20 cellular contexts compared by ENCODE assay signal in genomic region chr16:66901626-66902025, GRCh38. TPM values are rescaled to one million over a fixed set of nuclear protein-coding genes. Genes with fewer than 3 reads are reported as not detected.
DNase-seq lines count a peak whose midpoint lies in the region; ATAC-seq and TF ChIP-seq lines count a peak whose summit lies in the region.
"Had no signal": no experiment of that assay in that cellular context is flagged by ENCODE, and none has a peak within 500 bp of the region (broad histone marks: within the 10 kb centered on the region; RNA-seq: fewer than 3 reads in every experiment).

No MANE protein-coding gene starts in this region.

- H3K4me3 Mint-ChIP-seq in endodermal cell, result no peak overlapping the region
- H3K4me3 Mint-ChIP-seq: activated naive CD4-positive, alpha-beta T cell treated with anti-CD3 and anti-CD28 coated beads, Interleukin-2, amount 10 ng/mL, durations not matched to agents 7 days and 5 days; CD4-positive, CD25-positive, alpha-beta regulatory T cell; H9; stimulated activated memory B cell treated with anti-CD40 and anti-IgM and Interleukin-4, amounts not matched to agents 10 μg/mL and 1 μg/mL and 100 μg/mL, for 72 hours had no signal

- no peaks in the 10 kb centered on the region for H3K36me3 ChIP-seq in cardiac muscle cell
- H3K36me3 ChIP-seq in prostate gland, result no peaks in the 10 kb centered on the region
- H3K36me3 ChIP-seq in vagina, result no peaks in the 10 kb centered on the region
- no peaks in the 10 kb centered on the region for H3K36me3 ChIP-seq in endodermal cell (ENCODE audit: control insufficient read depth, insufficient read depth, low read length)

- TF ChIP-seq CTCF in cardiac muscle cell (IDR thresholded peaks at IDR 0.05; ENCODE audit: low read depth, low read length) (no peak), prostate gland (IDR thresholded peaks at IDR 0.05) (no peak), vagina (IDR thresholded peaks at IDR 0.05) (no peak), endodermal cell (conservative IDR thresholded peaks at IDR 0.05) (no peak)

- H3K27me3 ChIP-seq in cardiac muscle cell (no peaks in the 10 kb centered on the region), right cardiac atrium (ENCODE audit: control insufficient read depth, insufficient read depth) (no peaks in the 10 kb centered on the region), prostate gland (replicated peaks; ENCODE audit: insufficient read depth) (no peaks in the 10 kb centered on the region), vagina (no peaks in the 10 kb centered on the region), endodermal cell (ENCODE audit: control insufficient read depth, insufficient read depth, low read length, poor library complexity, severe bottlenecking) (no peaks in the 10 kb centered on the region)

- H3K9me3 ChIP-seq in cardiac muscle cell (ENCODE audit: low read depth), result no peaks in the 10 kb centered on the region
- H3K9me3 ChIP-seq in right cardiac atrium (ENCODE audit: control insufficient read depth, low read length), result no peaks in the 10 kb centered on the region
- no peaks in the 10 kb centered on the region for H3K9me3 ChIP-seq in prostate gland
- no peaks in the 10 kb centered on the region for H3K9me3 ChIP-seq in vagina
- no peaks in the 10 kb centered on the region for H3K9me3 ChIP-seq in endodermal cell (ENCODE audit: control insufficient read depth, low read length)

- TF ChIP-seq POLR2A in prostate gland (IDR thresholded peaks at IDR 0.05), result no peak
- TF ChIP-seq POLR2A in vagina (IDR thresholded peaks at IDR 0.05), result no peak

- no peak for DNase-seq in cardiac muscle cell (ENCODE audit: low read depth in 1 of 2, low spot score in 1 of 2)
- DNase-seq in Right ventricle myocardium inferior (ENCODE audit: missing footprints), result no peak
- DNase-seq in right cardiac atrium, result peak in 1 of 3 donors; percentile 70
- DNase-seq in prostate gland (ENCODE audit: low spot score), result no peak
- DNase-seq in vagina (ENCODE audit: extremely low spot score in 2 of 2), result no peak
- DNase-seq in OCI-M1 (lab: John Stamatoyannopoulos, UW), result no peak
- no peak for DNase-seq in endodermal cell
- DNase-seq: activated CD4-positive, alpha-beta T cell treated with anti-CD3 and anti-CD28 coated beads for 4 hours; activated CD8-positive, alpha-beta memory T cell treated with anti-CD3 and anti-CD28 coated beads, Interleukin-2, amount 50 U/mL, for 4 hours; activated naive CD4-positive, alpha-beta T cell treated with anti-CD3 and anti-CD28 coated beads, Interleukin-2, amount 10 ng/mL, durations not matched to agents 7 days and 5 days; CD4-positive, CD25-positive, alpha-beta regulatory T cell; DMS53; H9; NCI-H2171 had no signal

- intact Hi-C loops in Right ventricle myocardium inferior (cut with DNase I), result loop anchor here (5.0 kb wide), 1 partner anchor 36 kb away; the partner anchor contains the start of gene CES2
- intact Hi-C loops in right cardiac atrium (cut with DNase I), result no loop called here
- intact Hi-C loops in prostate gland (cut with DNase I), result no loop called here
- intact Hi-C loops in vagina (cut with DNase I), result no loop called here

- no peaks in the 10 kb centered on the region for H3K9me3 Mint-ChIP-seq in endodermal cell
- H3K9me3 Mint-ChIP-seq: activated naive CD4-positive, alpha-beta T cell treated with anti-CD3 and anti-CD28 coated beads, Interleukin-2, amount 10 ng/mL, durations not matched to agents 7 days and 5 days; CD4-positive, CD25-positive, alpha-beta regulatory T cell; H9; stimulated activated memory B cell treated with anti-CD40 and anti-IgM and Interleukin-4, amounts not matched to agents 10 μg/mL and 1 μg/mL and 100 μg/mL, for 72 hours had no signal

- H3K36me3 Mint-ChIP-seq in endodermal cell (ENCODE audit: low read depth), result no peaks in the 10 kb centered on the region
- H3K36me3 Mint-ChIP-seq: activated naive CD4-positive, alpha-beta T cell treated with anti-CD3 and anti-CD28 coated beads, Interleukin-2, amount 10 ng/mL, durations not matched to agents 7 days and 5 days; CD4-positive, CD25-positive, alpha-beta regulatory T cell; stimulated activated memory B cell treated with anti-CD40 and anti-IgM and Interleukin-4, amounts not matched to agents 10 μg/mL and 1 μg/mL and 100 μg/mL, for 72 hours had no signal

- H3K27me3 Mint-ChIP-seq in endodermal cell (ENCODE audit: insufficient read depth), result peaks cover 7% of the 10 kb centered on the region
- H3K27me3 Mint-ChIP-seq: CD4-positive, CD25-positive, alpha-beta regulatory T cell; stimulated activated memory B cell treated with anti-CD40 and anti-IgM and Interleukin-4, amounts not matched to agents 10 μg/mL and 1 μg/mL and 100 μg/mL, for 72 hours had no signal

- peaks cover 78% of the 10 kb centered on the region for H3K4me1 ChIP-seq in cardiac muscle cell (ENCODE audit: low read depth)
- H3K4me1 ChIP-seq in right cardiac atrium (ENCODE audit: control insufficient read depth, insufficient read depth, low read length), result peaks cover 28% of the 10 kb centered on the region
- no peaks in the 10 kb centered on the region for H3K4me1 ChIP-seq in prostate gland (replicated peaks)
- H3K4me1 ChIP-seq in vagina, result peaks cover 51% of the 10 kb centered on the region
- peaks cover 10% of the 10 kb centered on the region for H3K4me1 ChIP-seq in endodermal cell (ENCODE audit: control insufficient read depth, insufficient read depth, low read length)

- H3K9ac ChIP-seq in endodermal cell (ENCODE audit: extremely low read depth, low read length, poor library complexity, severe bottlenecking), result no peak overlapping the region

- H3K27ac ChIP-seq in cardiac muscle cell (peak overlapping the region; percentile 100), right cardiac atrium (ENCODE audit: low read length) (peak overlapping the region; percentile 98), prostate gland (peak overlapping the region; percentile 54 to 73), vagina (peak overlapping the region; percentile 91), endodermal cell (ENCODE audit: low read depth, low read length) (no peak overlapping the region)

- 75% methylated on average over 10 of the region's 10 CpGs for WGBS in right cardiac atrium
- WGBS in prostate gland, result 97% methylated on average over 10 of the region's 10 CpGs
- WGBS in endodermal cell (ENCODE audit: insufficient coverage in 1 of 2, insufficient read length in 1 of 2), 2 experiments, result 93 to 97% methylated on average over 6 to 10 of the region's 10 CpGs

- ATAC-seq in Right ventricle myocardium inferior, result no peak
- no peak for ATAC-seq in right cardiac atrium
- ATAC-seq in GM21367 (IDR thresholded peaks at IDR 0.05; ENCODE audit: unreplicated experiment), result no peak
- ATAC-seq: Panc1; stimulated activated memory B cell treated with anti-CD40 and anti-IgM and Interleukin-4, amounts not matched to agents 10 μg/mL and 1 μg/mL and 100 μg/mL, for 72 hours had no signal

- H3K27ac Mint-ChIP-seq in endodermal cell, result no peak overlapping the region
- H3K27ac Mint-ChIP-seq: activated naive CD4-positive, alpha-beta T cell treated with anti-CD3 and anti-CD28 coated beads, Interleukin-2, amount 10 ng/mL, durations not matched to agents 7 days and 5 days; CD4-positive, CD25-positive, alpha-beta regulatory T cell; stimulated activated memory B cell treated with anti-CD40 and anti-IgM and Interleukin-4, amounts not matched to agents 10 μg/mL and 1 μg/mL and 100 μg/mL, for 72 hours had no signal

- peaks cover 13% of the 10 kb centered on the region for H3K4me1 Mint-ChIP-seq in endodermal cell
- H3K4me1 Mint-ChIP-seq: stimulated activated memory B cell treated with anti-CD40 and anti-IgM and Interleukin-4, amounts not matched to agents 10 μg/mL and 1 μg/mL and 100 μg/mL, for 72 hours had no signal

- no peak overlapping the region for H3K4me3 ChIP-seq in cardiac muscle cell
- H3K4me3 ChIP-seq in right cardiac atrium (ENCODE audit: low read length), result no peak overlapping the region
- no peak overlapping the region for H3K4me3 ChIP-seq in prostate gland
- no peak overlapping the region for H3K4me3 ChIP-seq in vagina
- H3K4me3 ChIP-seq in endodermal cell (ENCODE audit: low read length), result no peak overlapping the region

RNA-seq across cellular contexts. Expression of gene CDH16, which starts 17.1 kb away (rescaled TPM):
- total RNA-seq in cardiac muscle cell (0.07 and 4.4 TPM in 2 replicates), Right ventricle myocardium inferior (0.16 TPM), right cardiac atrium (under 1 TPM; 0.38 to 0.97 (median 0.65) TPM), prostate gland (not detected), vagina (0.25 TPM), endodermal cell (not detected)
- polyA plus RNA-seq in cardiac muscle cell (not detected in 2 replicates), right cardiac atrium (0.50 TPM)
- not detected for polyA plus RNA-seq in endodermal cell (2013, experiment 1 of 2)
- not detected for polyA plus RNA-seq in endodermal cell (2013, experiment 2 of 2)
- total RNA-seq: CD4-positive, CD25-positive, alpha-beta regulatory T cell; H9; LHCN-M2; osteocyte; ureter had no signal
- polyA plus RNA-seq: CD4-positive, CD25-positive, alpha-beta regulatory T cell had no signal

RNA-seq across cellular contexts. Expression of gene PDP2, which starts 21.3 kb away (rescaled TPM):
- total RNA-seq in cardiac muscle cell, result 6.0 and 19.4 TPM in 2 replicates
- polyA plus RNA-seq in cardiac muscle cell, result 4.1 and 7.4 TPM in 2 replicates
- total RNA-seq in Right ventricle myocardium inferior, result 3.1 TPM
- total RNA-seq in right cardiac atrium, result 1 to 10 TPM; 3.8 to 4.4 (median 4.1) TPM
- polyA plus RNA-seq in right cardiac atrium, result 2.1 TPM
- total RNA-seq in prostate gland, result 10 to 100 TPM in 1 of 2 donors, 1 to 10 TPM in 1; 9.2 to 21.9 TPM
- total RNA-seq in vagina, result 14.0 TPM
- 10 to 100 TPM; 23.1 to 31.5 TPM for total RNA-seq in endodermal cell
- 11.4 TPM for polyA plus RNA-seq in endodermal cell (2013, experiment 1 of 2)
- 12.5 TPM for polyA plus RNA-seq in endodermal cell (2013, experiment 2 of 2)

RNA-seq across cellular contexts. Expression of gene RRAD, which starts 23.7 kb away (rescaled TPM):
- total RNA-seq in cardiac muscle cell (51.6 and 246 TPM in 2 replicates), Right ventricle myocardium inferior (84.3 TPM), right cardiac atrium (100 to 1,000 TPM; 135 to 299 (median 142) TPM), prostate gland (10 to 100 TPM; 17.0 to 37.0 TPM), vagina (49.1 TPM), endodermal cell (under 1 TPM in 1 of 2 donors, not detected in 1; 0.55 TPM)
- polyA plus RNA-seq in cardiac muscle cell (73.8 and 318 TPM in 2 replicates), right cardiac atrium (375 TPM)
- polyA plus RNA-seq in endodermal cell (2013, experiment 1 of 2), result 0.53 TPM
- 0.46 TPM for polyA plus RNA-seq in endodermal cell (2013, experiment 2 of 2)
- polyA plus RNA-seq: CD4-positive, CD25-positive, alpha-beta regulatory T cell had no signal

RNA-seq across cellular contexts. Expression of gene CIAO2B, which starts 32.6 kb away (rescaled TPM):
- total RNA-seq in cardiac muscle cell, result 151 and 184 TPM in 2 replicates
- 194 and 242 TPM in 2 replicates for polyA plus RNA-seq in cardiac muscle cell
- total RNA-seq in Right ventricle myocardium inferior, result 127 TPM
- 100 to 1,000 TPM in 2 of 4 donors, 10 to 100 TPM in 2; 82.8 to 104 (median 100) TPM for total RNA-seq in right cardiac atrium
- polyA plus RNA-seq in right cardiac atrium, result 239 TPM
- total RNA-seq in prostate gland, result 100 to 1,000 TPM in 1 of 2 donors, 10 to 100 TPM in 1; 80.2 to 159 TPM
- total RNA-seq in vagina, result 105 TPM
- total RNA-seq in endodermal cell, result 10 to 100 TPM; 70.2 to 87.7 TPM
- polyA plus RNA-seq in endodermal cell (2013, experiment 1 of 2), result 99.2 TPM
- 88.5 TPM for polyA plus RNA-seq in endodermal cell (2013, experiment 2 of 2)

RNA-seq across cellular contexts. Expression of gene CES2, which starts 33.7 kb away (rescaled TPM):
- total RNA-seq in cardiac muscle cell, result 67.9 and 84.2 TPM in 2 replicates
- 69.1 and 94.3 TPM in 2 replicates for polyA plus RNA-seq in cardiac muscle cell
- total RNA-seq in Right ventricle myocardium inferior, result 126 TPM
- 10 to 100 TPM; 32.4 to 47.6 (median 37.1) TPM for total RNA-seq in right cardiac atrium
- 46.1 TPM for polyA plus RNA-seq in right cardiac atrium
- 10 to 100 TPM; 36.3 to 61.5 TPM for total RNA-seq in prostate gland
- total RNA-seq in vagina, result 55.7 TPM
- total RNA-seq in endodermal cell, result 10 to 100 TPM; 28.7 to 36.8 TPM
- 24.1 TPM for polyA plus RNA-seq in endodermal cell (2013, experiment 1 of 2)
- polyA plus RNA-seq in endodermal cell (2013, experiment 2 of 2), result 20.5 TPM

Comparison
In these comparisons a context has a peak if more than half of its experiments do, and no peak if none do; other contexts are left out.
1. RNA of gene RRAD, which starts 23.7 kb away (total RNA-seq): 51.6 to 246 TPM in cardiac muscle cell, 135 to 299 TPM in right cardiac atrium, 84.3 TPM in Right ventricle myocardium inferior (single experiment), 49.1 TPM in vagina (single experiment) and 17.0 to 37.0 TPM in prostate gland; 0.55 TPM in endodermal cell; every median in the first group is over 10 times any median in the second.